Comparison of ENCODE assay signal across 21 cellular contexts in genomic region chr9:74041588-74041987, GRCh38.
"Had no signal": no experiment of that assay in that cellular context is flagged by ENCODE, and none has a peak within 500 bp of the region (broad histone marks: within the 10 kb centered on the region; RNA-seq: fewer than 3 reads in every experiment).

No MANE protein-coding gene starts in this region.

- H3K36me3 ChIP-seq: MG63, SJCRH30 had no signal

- DNase-seq: MG63; NCI-H1092; NCI-H1105 treated with DMSO at 0.1 percent for 48 hours; NCI-H1417 treated with DMSO at 0.1 percent for 48 hours; NCI-H146; NCI-H1694 treated with DMSO at 0.1 percent for 48 hours; NCI-H1930; NCI-H2081; NCI-H2107; NCI-H2227 treated with DMSO at 0.1 percent for 48 hours; NCI-H524; NCI-H526 treated with DMSO at 0.1 percent for 48 hours; NCI-H748 treated with DMSO at 0.1 percent for 48 hours; NK-92 treated with Interleukin-12 subunit alpha and Interleukin-12 subunit beta, amount 100 ng/mL, for 24 hours; PC-3; SHP77 treated with DMSO at 0.1 percent for 48 hours; SJCRH30 had no signal

- H3K4me3 ChIP-seq: K562, MG63, SJCRH30 had no signal

- ATAC-seq: K562, Panc1, PC-3, Right ventricle myocardium inferior, SK-N-SH treated with all-trans-retinoic acid at 6 μM for 48 hours had no signal

- H3K9me3 ChIP-seq: MG63, SJCRH30 had no signal

- H3K27me3 ChIP-seq: MG63, SJCRH30 had no signal

- H3K4me1 ChIP-seq: SJCRH30 had no signal

- H3K27ac ChIP-seq: SJCRH30 had no signal
